In genomic region chr2:102142829-102143449, GRCh38 we compare ENCODE assay signal across 1 cellular context.
TF ChIP-seq lines count a peak whose summit lies in the region.

No MANE protein-coding gene starts in this region.

TF ChIP-seq in HepG2, 621 proteins besides CTCF, POLR2A, EP300 and RAD21 (continued from another document and continues in another):
- TF ChIP-seq, protein P1, sequence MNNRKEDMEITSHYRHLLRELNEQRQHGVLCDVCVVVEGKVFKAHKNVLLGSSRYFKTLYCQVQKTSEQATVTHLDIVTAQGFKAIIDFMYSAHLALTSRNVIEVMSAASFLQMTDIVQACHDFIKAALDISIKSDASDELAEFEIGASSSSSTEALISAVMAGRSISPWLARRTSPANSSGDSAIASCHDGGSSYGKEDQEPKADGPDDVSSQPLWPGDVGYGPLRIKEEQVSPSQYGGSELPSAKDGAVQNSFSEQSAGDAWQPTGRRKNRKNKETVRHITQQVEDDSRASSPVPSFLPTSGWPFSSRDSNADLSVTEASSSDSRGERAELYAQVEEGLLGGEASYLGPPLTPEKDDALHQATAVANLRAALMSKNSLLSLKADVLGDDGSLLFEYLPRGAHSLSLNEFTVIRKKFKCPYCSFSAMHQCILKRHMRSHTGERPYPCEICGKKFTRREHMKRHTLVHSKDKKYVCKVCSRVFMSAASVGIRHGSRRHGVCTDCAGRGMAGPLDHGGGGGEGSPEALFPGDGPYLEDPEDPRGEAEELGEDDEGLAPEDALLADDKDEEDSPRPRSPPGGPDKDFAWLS (CRISPR knock-in tag; IDR thresholded peaks at IDR 0.05; ENCODE audit: borderline replicate concordance) = no peak
- no peak for TF ChIP-seq ZNF281 (CRISPR knock-in tag; IDR thresholded peaks at IDR 0.05; ENCODE audit: borderline replicate concordance)
- peak; percentile 46 for TF ChIP-seq SALL1 (CRISPR knock-in tag; IDR thresholded peaks at IDR 0.05)
- TF ChIP-seq CENPT (CRISPR knock-in tag; IDR thresholded peaks at IDR 0.05; ENCODE audit: low read depth) = no peak
- TF ChIP-seq MXD1 (CRISPR knock-in tag; IDR thresholded peaks at IDR 0.05) = peak; percentile 16; the same call in 1 of the 2 replicates
- TF ChIP-seq ZFX (CRISPR knock-in tag; IDR thresholded peaks at IDR 0.05; ENCODE audit: low read depth) = peak; percentile 51; the same call in 1 of the 2 replicates
- no peak for TF ChIP-seq SNRNP70 (IDR thresholded peaks at IDR 0.05; ENCODE audit: low read depth, low read length)
- TF ChIP-seq HCFC1 (IDR thresholded peaks at IDR 0.05; ENCODE audit: low read depth, low read length) = no peak
- TF ChIP-seq, protein P2, sequence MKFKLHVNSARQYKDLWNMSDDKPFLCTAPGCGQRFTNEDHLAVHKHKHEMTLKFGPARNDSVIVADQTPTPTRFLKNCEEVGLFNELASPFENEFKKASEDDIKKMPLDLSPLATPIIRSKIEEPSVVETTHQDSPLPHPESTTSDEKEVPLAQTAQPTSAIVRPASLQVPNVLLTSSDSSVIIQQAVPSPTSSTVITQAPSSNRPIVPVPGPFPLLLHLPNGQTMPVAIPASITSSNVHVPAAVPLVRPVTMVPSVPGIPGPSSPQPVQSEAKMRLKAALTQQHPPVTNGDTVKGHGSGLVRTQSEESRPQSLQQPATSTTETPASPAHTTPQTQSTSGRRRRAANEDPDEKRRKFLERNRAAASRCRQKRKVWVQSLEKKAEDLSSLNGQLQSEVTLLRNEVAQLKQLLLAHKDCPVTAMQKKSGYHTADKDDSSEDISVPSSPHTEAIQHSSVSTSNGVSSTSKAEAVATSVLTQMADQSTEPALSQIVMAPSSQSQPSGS (CRISPR knock-in tag; IDR thresholded peaks at IDR 0.05) = no peak
- no peak; the same call in 1 of the 2 replicates for TF ChIP-seq ZNF296 (CRISPR knock-in tag; conservative IDR thresholded peaks at IDR 0.05)
- TF ChIP-seq, protein P3, sequence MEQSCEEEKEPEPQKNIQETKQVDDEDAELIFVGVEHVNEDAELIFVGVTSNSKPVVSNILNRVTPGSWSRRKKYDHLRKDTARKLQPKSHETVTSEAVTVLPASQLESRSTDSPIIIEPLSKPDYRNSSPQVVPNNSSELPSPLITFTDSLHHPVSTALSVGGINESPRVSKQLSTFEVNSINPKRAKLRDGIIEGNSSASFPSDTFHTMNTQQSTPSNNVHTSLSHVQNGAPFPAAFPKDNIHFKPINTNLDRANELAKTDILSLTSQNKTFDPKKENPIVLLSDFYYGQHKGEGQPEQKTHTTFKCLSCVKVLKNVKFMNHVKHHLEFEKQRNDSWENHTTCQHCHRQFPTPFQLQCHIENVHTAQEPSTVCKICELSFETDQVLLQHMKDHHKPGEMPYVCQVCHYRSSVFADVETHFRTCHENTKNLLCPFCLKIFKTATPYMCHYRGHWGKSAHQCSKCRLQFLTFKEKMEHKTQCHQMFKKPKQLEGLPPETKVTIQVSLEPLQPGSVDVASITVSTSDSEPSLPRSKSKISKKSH (CRISPR knock-in tag; IDR thresholded peaks at IDR 0.05; ENCODE audit: borderline replicate concordance) = 0 out of 2 replicates have a peak, but pooled peaks have one; percentile 54
- TF ChIP-seq, protein P4, sequence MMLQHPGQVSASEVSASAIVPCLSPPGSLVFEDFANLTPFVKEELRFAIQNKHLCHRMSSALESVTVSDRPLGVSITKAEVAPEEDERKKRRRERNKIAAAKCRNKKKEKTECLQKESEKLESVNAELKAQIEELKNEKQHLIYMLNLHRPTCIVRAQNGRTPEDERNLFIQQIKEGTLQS (CRISPR knock-in tag; IDR thresholded peaks at IDR 0.05) = no peak
- no peak for TF ChIP-seq CEBPZ (IDR thresholded peaks at IDR 0.05; ENCODE audit: low read length)
- no peak for TF ChIP-seq JUNB (CRISPR knock-in tag; IDR thresholded peaks at IDR 0.05; ENCODE audit: borderline replicate concordance)
- peak; percentile 36; the same call in 1 of the 2 replicates for TF ChIP-seq RXRA (CRISPR knock-in tag; IDR thresholded peaks at IDR 0.05)
- TF ChIP-seq ZNF850 (CRISPR knock-in tag; conservative IDR thresholded peaks at IDR 0.05) = no peak
- TF ChIP-seq SKI (IDR thresholded peaks at IDR 0.05; ENCODE audit: partially characterized antibody) = no peak
- no peak for TF ChIP-seq GFI1 (CRISPR knock-in tag; IDR thresholded peaks at IDR 0.05; ENCODE audit: borderline replicate concordance)
- TF ChIP-seq SIN3B (IDR thresholded peaks at IDR 0.05; ENCODE audit: low read length) = no peak
- TF ChIP-seq, protein P5, sequence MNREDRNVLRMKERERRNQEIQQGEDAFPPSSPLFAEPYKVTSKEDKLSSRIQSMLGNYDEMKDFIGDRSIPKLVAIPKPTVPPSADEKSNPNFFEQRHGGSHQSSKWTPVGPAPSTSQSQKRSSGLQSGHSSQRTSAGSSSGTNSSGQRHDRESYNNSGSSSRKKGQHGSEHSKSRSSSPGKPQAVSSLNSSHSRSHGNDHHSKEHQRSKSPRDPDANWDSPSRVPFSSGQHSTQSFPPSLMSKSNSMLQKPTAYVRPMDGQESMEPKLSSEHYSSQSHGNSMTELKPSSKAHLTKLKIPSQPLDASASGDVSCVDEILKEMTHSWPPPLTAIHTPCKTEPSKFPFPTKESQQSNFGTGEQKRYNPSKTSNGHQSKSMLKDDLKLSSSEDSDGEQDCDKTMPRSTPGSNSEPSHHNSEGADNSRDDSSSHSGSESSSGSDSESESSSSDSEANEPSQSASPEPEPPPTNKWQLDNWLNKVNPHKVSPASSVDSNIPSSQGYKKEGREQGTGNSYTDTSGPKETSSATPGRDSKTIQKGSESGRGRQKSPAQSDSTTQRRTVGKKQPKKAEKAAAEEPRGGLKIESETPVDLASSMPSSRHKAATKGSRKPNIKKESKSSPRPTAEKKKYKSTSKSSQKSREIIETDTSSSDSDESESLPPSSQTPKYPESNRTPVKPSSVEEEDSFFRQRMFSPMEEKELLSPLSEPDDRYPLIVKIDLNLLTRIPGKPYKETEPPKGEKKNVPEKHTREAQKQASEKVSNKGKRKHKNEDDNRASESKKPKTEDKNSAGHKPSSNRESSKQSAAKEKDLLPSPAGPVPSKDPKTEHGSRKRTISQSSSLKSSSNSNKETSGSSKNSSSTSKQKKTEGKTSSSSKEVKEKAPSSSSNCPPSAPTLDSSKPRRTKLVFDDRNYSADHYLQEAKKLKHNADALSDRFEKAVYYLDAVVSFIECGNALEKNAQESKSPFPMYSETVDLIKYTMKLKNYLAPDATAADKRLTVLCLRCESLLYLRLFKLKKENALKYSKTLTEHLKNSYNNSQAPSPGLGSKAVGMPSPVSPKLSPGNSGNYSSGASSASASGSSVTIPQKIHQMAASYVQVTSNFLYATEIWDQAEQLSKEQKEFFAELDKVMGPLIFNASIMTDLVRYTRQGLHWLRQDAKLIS (CRISPR knock-in tag; IDR thresholded peaks at IDR 0.05) = peak; percentile 65; the same call in 1 of the 2 replicates
- TF ChIP-seq FLYWCH1 (CRISPR knock-in tag; IDR thresholded peaks at IDR 0.05) = no peak
- TF ChIP-seq, protein P6, sequence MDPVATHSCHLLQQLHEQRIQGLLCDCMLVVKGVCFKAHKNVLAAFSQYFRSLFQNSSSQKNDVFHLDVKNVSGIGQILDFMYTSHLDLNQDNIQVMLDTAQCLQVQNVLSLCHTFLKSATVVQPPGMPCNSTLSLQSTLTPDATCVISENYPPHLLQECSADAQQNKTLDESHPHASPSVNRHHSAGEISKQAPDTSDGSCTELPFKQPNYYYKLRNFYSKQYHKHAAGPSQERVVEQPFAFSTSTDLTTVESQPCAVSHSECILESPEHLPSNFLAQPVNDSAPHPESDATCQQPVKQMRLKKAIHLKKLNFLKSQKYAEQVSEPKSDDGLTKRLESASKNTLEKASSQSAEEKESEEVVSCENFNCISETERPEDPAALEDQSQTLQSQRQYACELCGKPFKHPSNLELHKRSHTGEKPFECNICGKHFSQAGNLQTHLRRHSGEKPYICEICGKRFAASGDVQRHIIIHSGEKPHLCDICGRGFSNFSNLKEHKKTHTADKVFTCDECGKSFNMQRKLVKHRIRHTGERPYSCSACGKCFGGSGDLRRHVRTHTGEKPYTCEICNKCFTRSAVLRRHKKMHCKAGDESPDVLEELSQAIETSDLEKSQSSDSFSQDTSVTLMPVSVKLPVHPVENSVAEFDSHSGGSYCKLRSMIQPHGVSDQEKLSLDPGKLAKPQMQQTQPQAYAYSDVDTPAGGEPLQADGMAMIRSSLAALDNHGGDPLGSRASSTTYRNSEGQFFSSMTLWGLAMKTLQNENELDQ (CRISPR knock-in tag; IDR thresholded peaks at IDR 0.05; ENCODE audit: borderline replicate concordance) = no peak
- TF ChIP-seq, protein P7, sequence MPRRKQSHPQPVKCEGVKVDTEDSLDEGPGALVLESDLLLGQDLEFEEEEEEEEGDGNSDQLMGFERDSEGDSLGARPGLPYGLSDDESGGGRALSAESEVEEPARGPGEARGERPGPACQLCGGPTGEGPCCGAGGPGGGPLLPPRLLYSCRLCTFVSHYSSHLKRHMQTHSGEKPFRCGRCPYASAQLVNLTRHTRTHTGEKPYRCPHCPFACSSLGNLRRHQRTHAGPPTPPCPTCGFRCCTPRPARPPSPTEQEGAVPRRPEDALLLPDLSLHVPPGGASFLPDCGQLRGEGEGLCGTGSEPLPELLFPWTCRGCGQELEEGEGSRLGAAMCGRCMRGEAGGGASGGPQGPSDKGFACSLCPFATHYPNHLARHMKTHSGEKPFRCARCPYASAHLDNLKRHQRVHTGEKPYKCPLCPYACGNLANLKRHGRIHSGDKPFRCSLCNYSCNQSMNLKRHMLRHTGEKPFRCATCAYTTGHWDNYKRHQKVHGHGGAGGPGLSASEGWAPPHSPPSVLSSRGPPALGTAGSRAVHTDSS (CRISPR knock-in tag; conservative IDR thresholded peaks at IDR 0.05) = no peak
- no peak for TF ChIP-seq ZBTB7B (CRISPR knock-in tag; IDR thresholded peaks at IDR 0.05)
- TF ChIP-seq ZNF224 (CRISPR knock-in tag; IDR thresholded peaks at IDR 0.05) = no peak
